Comparison of ENCODE assay signal across 16 cellular contexts in genomic region chr1:70666381-70667140, GRCh38.
"Had no signal": no experiment of that assay in that cellular context is flagged by ENCODE, and none has a peak within 500 bp of the region (broad histone marks: within the 10 kb centered on the region; RNA-seq: fewer than 3 reads in every experiment).

No MANE protein-coding gene starts in this region.

- H3K9me3 ChIP-seq: breast epithelium, stomach, thoracic aorta, uterus had no signal

- H3K27ac ChIP-seq: breast epithelium, skin epidermis, thoracic aorta, uterus had no signal

- H3K4me1 ChIP-seq: breast epithelium, uterus had no signal

- H3K4me3 ChIP-seq: breast epithelium, skin epidermis, stomach, thoracic aorta, uterus had no signal

- DNase-seq: activated CD4-positive, alpha-beta T cell treated with anti-CD3 and anti-CD28 coated beads, Interleukin-2, amount 50 U/mL, for 4 hours; activated CD4-positive, CD25-positive, alpha-beta regulatory T cell treated with anti-CD3 and anti-CD28 coated beads, Interleukin-2, amount 50 U/mL, for 72 hours; activated effector memory CD4-positive, alpha-beta T cell treated with anti-CD3 and anti-CD28 coated beads, Interleukin-2, amount 50 U/mL, for 16 hours; activated T-cell treated with anti-CD3 and anti-CD28 coated beads, Interleukin-2, amount 50 U/mL, for 4 hours; amygdala; foreskin fibroblast; glutamatergic neuron; islet precursor cell; naive thymus-derived CD8-positive, alpha-beta T cell; occipital lobe; stomach; SW 1271; uterus had no signal

- H3K27me3 ChIP-seq: breast epithelium, stomach, uterus had no signal

- H3K36me3 ChIP-seq: breast epithelium, stomach, thoracic aorta, uterus had no signal
